ENCODE assay signal across 2 cellular contexts in the genomic region with DNA sequence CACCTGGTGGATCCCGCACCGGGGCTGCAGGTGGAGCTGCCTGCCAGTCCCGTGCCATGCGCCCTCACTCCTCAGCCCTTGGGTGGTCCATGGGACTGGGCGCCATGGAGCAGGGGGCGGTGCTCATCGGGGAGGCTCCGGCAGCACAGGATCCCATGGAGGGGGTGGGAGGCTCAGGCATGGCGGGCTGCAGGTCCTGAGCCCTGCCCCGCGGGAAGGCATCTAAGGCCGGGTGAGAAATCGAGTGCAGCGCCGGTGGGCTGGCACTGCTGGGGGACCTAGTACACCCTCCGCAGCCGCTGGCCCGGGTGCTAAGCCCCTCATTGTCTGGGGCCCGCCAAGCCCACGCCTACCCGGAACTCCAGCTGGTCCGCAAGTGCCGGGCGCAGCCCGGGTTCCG. TPM values are rescaled to one million over a fixed set of nuclear protein-coding genes. Genes with fewer than 3 reads are reported as not detected.
"Had no signal": no experiment of that assay in that cellular context is flagged by ENCODE, and none has a peak within 500 bp of the region (broad histone marks: within the 10 kb centered on the region; RNA-seq: fewer than 3 reads in every experiment).

No MANE protein-coding gene starts in this region.

RNA-seq across cellular contexts. Expression of a gene that starts 13.6 kb away (rescaled TPM):
- total RNA-seq: G401 had no signal

RNA-seq across cellular contexts. Expression of a gene that starts 35.3 kb away (rescaled TPM):
- total RNA-seq: G401, GM12878 had no signal
- polyA plus RNA-seq: GM12878 had no signal

RNA-seq across cellular contexts. Expression of a gene that starts 59.4 kb away (rescaled TPM):
- total RNA-seq: G401, GM12878 had no signal
